Comparison of ENCODE assay signal across 35 cellular contexts in genomic region chr15:20652914-20653313, GRCh38.
"Had no signal": no experiment of that assay in that cellular context is flagged by ENCODE, and none has a peak within 500 bp of the region (broad histone marks: within the 10 kb centered on the region; RNA-seq: fewer than 3 reads in every experiment).

No MANE protein-coding gene starts in this region.

- H3K4me1 ChIP-seq: ascending aorta, breast epithelium, esophagus muscularis mucosa, foreskin keratinocyte, gastrocnemius medialis, heart right ventricle had no signal

- H3K4me3 Mint-ChIP-seq: activated CD4-positive, alpha-beta memory T cell treated with anti-CD3 and anti-CD28 coated beads for 36 hours; activated CD4-positive, alpha-beta T cell treated with anti-CD3 and anti-CD28 coated beads for 36 hours; activated CD4-positive, alpha-beta T cell treated with anti-CD3 and anti-CD28 coated beads, Interleukin-2, amount 10 ng/mL, durations not matched to agents 24 days and 14 days; activated CD8-positive, alpha-beta memory T cell treated with anti-CD3 and anti-CD28 coated beads, Interleukin-2, amount 10 ng/mL, durations not matched to agents 7 days and 5 days; activated CD8-positive, alpha-beta T cell treated with anti-CD3 and anti-CD28 coated beads, Interleukin-2, amount 10 ng/mL, durations not matched to agents 7 days and 5 days; activated naive CD4-positive, alpha-beta T cell treated with anti-CD3 and anti-CD28 coated beads, Interleukin-2, amount 10 ng/mL, durations not matched to agents 7 days and 5 days; activated naive CD8-positive, alpha-beta T cell treated with anti-CD3 and anti-CD28 coated beads, Interleukin-2, amount 10 ng/mL, durations not matched to agents 7 days and 5 days; activated T-helper 1 cell treated with anti-CD3 and anti-CD28 coated beads, Interleukin-12 subunit alpha, Interleukin-12 subunit beta, Interleukin-2, Interleukin-4 antibody, amounts not matched to agents 30 ng/mL and 10 ng/mL and 1 ng/mL, durations not matched to agents 14 hours and 24 hours and 36 hours; brain; dendritic cell treated with granulocyte-macrophage colony-stimulating factor and Interleukin-4, amounts not matched to agents 40 ng/mL and 50 ng/mL, for 4 days; endodermal cell had no signal

- H3K36me3 Mint-ChIP-seq: activated CD4-positive, alpha-beta memory T cell treated with anti-CD3 and anti-CD28 coated beads for 36 hours; activated CD8-positive, alpha-beta memory T cell treated with anti-CD3 and anti-CD28 coated beads, Interleukin-2, amount 10 ng/mL, durations not matched to agents 7 days and 5 days; activated naive CD4-positive, alpha-beta T cell treated with anti-CD3 and anti-CD28 coated beads, Interleukin-2, amount 10 ng/mL, durations not matched to agents 7 days and 5 days; activated naive CD4-positive, alpha-beta T cell treated with anti-CD3 and anti-CD28 coated beads, Interleukin-2, amount 50 U/mL, for 72 hours; activated naive CD8-positive, alpha-beta T cell treated with anti-CD3 and anti-CD28 coated beads, Interleukin-2, amount 10 ng/mL, durations not matched to agents 7 days and 5 days; brain had no signal

- H3K27me3 Mint-ChIP-seq: activated CD4-positive, alpha-beta memory T cell treated with anti-CD3 and anti-CD28 coated beads for 36 hours; activated CD4-positive, alpha-beta T cell treated with anti-CD3 and anti-CD28 coated beads for 36 hours; activated CD4-positive, alpha-beta T cell treated with anti-CD3 and anti-CD28 coated beads, Interleukin-2, amount 10 ng/mL, durations not matched to agents 24 days and 14 days; activated CD8-positive, alpha-beta memory T cell treated with anti-CD3 and anti-CD28 coated beads, Interleukin-2, amount 10 ng/mL, durations not matched to agents 7 days and 5 days; activated naive CD4-positive, alpha-beta T cell treated with anti-CD3 and anti-CD28 coated beads, Interleukin-2, amount 10 ng/mL, durations not matched to agents 7 days and 5 days; brain; dendritic cell treated with granulocyte-macrophage colony-stimulating factor and Interleukin-4, amounts not matched to agents 40 ng/mL and 50 ng/mL, for 4 days had no signal

- ATAC-seq: activated CD4-positive, alpha-beta T cell treated with anti-CD3 and anti-CD28 coated beads for 36 hours; activated CD8-positive, alpha-beta memory T cell treated with anti-CD3 and anti-CD28 coated beads, Interleukin-2, amount 10 ng/mL, durations not matched to agents 7 days and 5 days; activated CD8-positive, alpha-beta T cell treated with anti-CD3 and anti-CD28 coated beads, Interleukin-2, amount 10 ng/mL, durations not matched to agents 7 days and 5 days; activated naive CD4-positive, alpha-beta T cell treated with anti-CD3 and anti-CD28 coated beads, Interleukin-2, amount 50 U/mL, for 72 hours; foreskin keratinocyte; gastrocnemius medialis; heart right ventricle had no signal

- H3K36me3 ChIP-seq: ascending aorta, breast epithelium, cardiac muscle cell, esophagus muscularis mucosa, gastrocnemius medialis, heart right ventricle had no signal

- H3K4me3 ChIP-seq: ascending aorta, breast epithelium, cardiac muscle cell, coronary artery, dorsolateral prefrontal cortex, esophagus muscularis mucosa, gastrocnemius medialis, heart right ventricle had no signal

- H3K27me3 ChIP-seq: ascending aorta, breast epithelium, cardiac muscle cell, esophagus muscularis mucosa, foreskin keratinocyte, gastrocnemius medialis had no signal

- H3K4me1 Mint-ChIP-seq: activated CD4-positive, alpha-beta T cell treated with anti-CD3 and anti-CD28 coated beads for 36 hours; activated CD4-positive, alpha-beta T cell treated with anti-CD3 and anti-CD28 coated beads, Interleukin-2, amount 10 ng/mL, durations not matched to agents 24 days and 14 days; activated CD8-positive, alpha-beta memory T cell treated with anti-CD3 and anti-CD28 coated beads, Interleukin-2, amount 10 ng/mL, durations not matched to agents 7 days and 5 days; activated naive CD4-positive, alpha-beta T cell treated with anti-CD3 and anti-CD28 coated beads, Interleukin-2, amount 10 ng/mL, durations not matched to agents 7 days and 5 days; activated naive CD8-positive, alpha-beta T cell treated with anti-CD3 and anti-CD28 coated beads, Interleukin-2, amount 10 ng/mL, durations not matched to agents 7 days and 5 days; brain; endodermal cell had no signal

- H3K9me3 ChIP-seq: ascending aorta, breast epithelium, esophagus muscularis mucosa, gastrocnemius medialis had no signal

- H3K27ac ChIP-seq: ascending aorta, breast epithelium, cardiac muscle cell, coronary artery, dorsolateral prefrontal cortex, esophagus muscularis mucosa, foreskin keratinocyte, gastrocnemius medialis, heart right ventricle had no signal

- DNase-seq: activated CD4-positive, alpha-beta memory T cell treated with anti-CD3 and anti-CD28 coated beads for 36 hours; activated CD4-positive, alpha-beta T cell treated with anti-CD3 and anti-CD28 coated beads for 36 hours; activated CD4-positive, alpha-beta T cell treated with anti-CD3 and anti-CD28 coated beads, Interleukin-2, amount 10 ng/mL, durations not matched to agents 24 days and 14 days; activated CD4-positive, CD25-positive, alpha-beta regulatory T cell; activated CD4-positive, CD25-positive, alpha-beta regulatory T cell treated with anti-CD3 and anti-CD28 coated beads, Interleukin-2, amount 50 U/mL, for 72 hours; activated CD8-positive, alpha-beta memory T cell treated with anti-CD3 and anti-CD28 coated beads, Interleukin-2, amount 10 ng/mL, durations not matched to agents 7 days and 5 days; activated CD8-positive, alpha-beta memory T cell treated with anti-CD3 and anti-CD28 coated beads, Interleukin-2, amount 50 U/mL, for 4 hours; activated CD8-positive, alpha-beta T cell treated with anti-CD3 and anti-CD28 coated beads, Interleukin-2, amount 10 ng/mL, durations not matched to agents 7 days and 5 days; activated effector memory CD4-positive, alpha-beta T cell treated with anti-CD3 and anti-CD28 coated beads, Interleukin-2, amount 50 U/mL, for 16 hours; activated naive CD4-positive, alpha-beta T cell; activated naive CD4-positive, alpha-beta T cell treated with anti-CD3 and anti-CD28 coated beads, Interleukin-2, amount 10 ng/mL, durations not matched to agents 7 days and 5 days; activated naive CD8-positive, alpha-beta T cell treated with anti-CD3 and anti-CD28 coated beads, Interleukin-2, amount 10 ng/mL, durations not matched to agents 7 days and 5 days; activated T-cell treated with anti-CD3 and anti-CD28 coated beads, Interleukin-2, amount 50 U/mL, for 1 hour; activated T-cell treated with anti-CD3 and anti-CD28 coated beads, Interleukin-2, amount 50 U/mL, for 48 hours; central memory CD4-positive, alpha-beta T cell; cerebellar nuclear complex; dorsolateral prefrontal cortex; effector memory CD4-positive, alpha-beta T cell; endodermal cell; erythroblast; foreskin keratinocyte; gastrocnemius medialis; heart right ventricle; hippocampal formation; T-helper 2 cell had no signal

- H3K9me3 Mint-ChIP-seq: activated CD4-positive, alpha-beta memory T cell treated with anti-CD3 and anti-CD28 coated beads for 36 hours; activated CD4-positive, alpha-beta T cell treated with anti-CD3 and anti-CD28 coated beads, Interleukin-2, amount 10 ng/mL, durations not matched to agents 24 days and 14 days; activated naive CD4-positive, alpha-beta T cell treated with anti-CD3 and anti-CD28 coated beads, Interleukin-2, amount 10 ng/mL, durations not matched to agents 7 days and 5 days; activated naive CD4-positive, alpha-beta T cell treated with anti-CD3 and anti-CD28 coated beads, Interleukin-2, amount 50 U/mL, for 72 hours; activated naive CD8-positive, alpha-beta T cell treated with anti-CD3 and anti-CD28 coated beads, Interleukin-2, amount 10 ng/mL, durations not matched to agents 7 days and 5 days; activated T-helper 1 cell treated with anti-CD3 and anti-CD28 coated beads, Interleukin-12 subunit alpha, Interleukin-12 subunit beta, Interleukin-2, Interleukin-4 antibody, amounts not matched to agents 30 ng/mL and 10 ng/mL and 1 ng/mL, durations not matched to agents 14 hours and 24 hours and 36 hours; activated T-helper 2 cell treated with anti-CD3 and anti-CD28 coated beads, Interferon-gamma antibody, Interleukin-2, Interleukin-4, amounts not matched to agents 10 μg/mL and 5 μg/mL and 100 μg/mL, durations not matched to agents 14 hours and 24 hours and 36 hours; dendritic cell treated with granulocyte-macrophage colony-stimulating factor and Interleukin-4, amounts not matched to agents 40 ng/mL and 50 ng/mL, for 4 days; endodermal cell had no signal

- H3K27ac Mint-ChIP-seq: activated CD4-positive, alpha-beta memory T cell treated with anti-CD3 and anti-CD28 coated beads for 36 hours; activated CD4-positive, alpha-beta T cell treated with anti-CD3 and anti-CD28 coated beads for 36 hours; activated CD4-positive, alpha-beta T cell treated with anti-CD3 and anti-CD28 coated beads, Interleukin-2, amount 10 ng/mL, durations not matched to agents 24 days and 14 days; activated CD8-positive, alpha-beta memory T cell treated with anti-CD3 and anti-CD28 coated beads, Interleukin-2, amount 10 ng/mL, durations not matched to agents 7 days and 5 days; activated CD8-positive, alpha-beta T cell treated with anti-CD3 and anti-CD28 coated beads, Interleukin-2, amount 10 ng/mL, durations not matched to agents 7 days and 5 days; activated naive CD4-positive, alpha-beta T cell treated with anti-CD3 and anti-CD28 coated beads, Interleukin-2, amount 10 ng/mL, durations not matched to agents 7 days and 5 days; activated naive CD4-positive, alpha-beta T cell treated with anti-CD3 and anti-CD28 coated beads, Interleukin-2, amount 50 U/mL, for 72 hours; activated naive CD8-positive, alpha-beta T cell treated with anti-CD3 and anti-CD28 coated beads, Interleukin-2, amount 10 ng/mL, durations not matched to agents 7 days and 5 days; activated T-helper 1 cell treated with anti-CD3 and anti-CD28 coated beads, Interleukin-12 subunit alpha, Interleukin-12 subunit beta, Interleukin-2, Interleukin-4 antibody, amounts not matched to agents 30 ng/mL and 10 ng/mL and 1 ng/mL, durations not matched to agents 14 hours and 24 hours and 36 hours; activated T-helper 2 cell treated with anti-CD3 and anti-CD28 coated beads, Interferon-gamma antibody, Interleukin-2, Interleukin-4, amounts not matched to agents 10 μg/mL and 5 μg/mL and 100 μg/mL, durations not matched to agents 14 hours and 24 hours and 36 hours; brain; dendritic cell treated with granulocyte-macrophage colony-stimulating factor and Interleukin-4, amounts not matched to agents 40 ng/mL and 50 ng/mL, for 4 days; endodermal cell had no signal
